In genomic region chr6:31922942-31923341, GRCh38 we compare ENCODE assay signal across 2 cellular contexts.
TF ChIP-seq lines count a peak whose summit lies in the region.

No MANE protein-coding gene starts in this region.

TF ChIP-seq in SK-N-SH, 30 proteins besides CTCF, POLR2A, EP300 and RAD21 (continued from another document):
- no peak for TF ChIP-seq REST (IDR thresholded peaks at IDR 0.05; ENCODE audit: low read depth, low read length)

TF ChIP-seq in SK-N-SH treated with all-trans-retinoic acid at 6 μM for 48 hours, 23 proteins besides CTCF, POLR2A, EP300 and RAD21 (continued from another document):
- TF ChIP-seq ARNTL (CRISPR knock-in tag; IDR thresholded peaks at IDR 0.05; ENCODE audit: borderline replicate concordance, low read depth) (no peak), ZNF8 (CRISPR knock-in tag; IDR thresholded peaks at IDR 0.05) (no peak), ZC3H10 (CRISPR knock-in tag; IDR thresholded peaks at IDR 0.05) (no peak)
